23 cellular contexts compared by ENCODE assay signal in the genomic region with DNA sequence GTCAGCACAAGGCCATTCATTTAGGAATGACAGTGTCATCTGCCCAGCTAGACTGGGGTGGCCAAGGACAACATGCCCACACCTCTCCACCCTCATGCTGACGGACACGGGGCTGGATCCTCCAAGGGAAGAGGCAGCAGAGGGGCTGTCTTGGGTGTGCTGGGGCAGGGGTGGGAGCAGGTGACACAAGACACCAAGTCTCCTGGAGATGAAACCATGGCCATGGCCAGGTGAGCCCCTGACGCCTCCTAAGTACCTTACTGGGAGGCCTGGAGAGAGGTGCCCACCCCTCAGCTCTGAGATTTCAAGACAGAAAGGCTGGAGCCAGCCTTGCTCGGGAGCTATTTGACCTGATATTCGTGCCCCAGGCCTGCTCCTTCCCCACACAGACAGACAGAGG.
"Had no signal": no experiment of that assay in that cellular context is flagged by ENCODE, and none has a peak within 500 bp of the region (broad histone marks: within the 10 kb centered on the region; RNA-seq: fewer than 3 reads in every experiment).

No MANE protein-coding gene starts in this region.

- H3K4me3 Mint-ChIP-seq: memory B cell, mesothelial cell of epicardium, natural killer cell, neural crest cell had no signal

- H3K9me3 ChIP-seq: heart right ventricle, left lung, lower lobe of right lung, pancreas, stomach had no signal

- H3K4me3 ChIP-seq: heart right ventricle, left lung, lower lobe of right lung, pancreas, stomach had no signal

- H3K27ac Mint-ChIP-seq: memory B cell, mesothelial cell of epicardium, natural killer cell, progenitor cell of endocrine pancreas had no signal

- H3K4me1 Mint-ChIP-seq: mesothelial cell of epicardium had no signal

- H3K27me3 ChIP-seq: heart right ventricle, left lung, pancreas, stomach had no signal

- DNase-seq: cortex of kidney; effector memory CD4-positive, alpha-beta T cell; heart right ventricle; hypothalamus; natural killer cell; occipital lobe; small intestine; stimulated activated CD4-positive, alpha-beta T cell treated with anti-CD3 and anti-CD28 coated beads, Interleukin-12 subunit alpha, Interleukin-12 subunit beta, amount 100 ng/mL, for 4 hours; stimulated activated naive CD4-positive, alpha-beta T cell; stomach; substantia nigra; trophoblast cell had no signal

- H3K9me3 Mint-ChIP-seq: memory B cell, mesothelial cell of epicardium, natural killer cell, neural crest cell had no signal

- H3K36me3 ChIP-seq: heart right ventricle, left lung, lower lobe of right lung, pancreas had no signal

- H3K4me1 ChIP-seq: left lung, lower lobe of right lung, pancreas had no signal

- H3K36me3 Mint-ChIP-seq: memory B cell, mesothelial cell of epicardium, natural killer cell had no signal

- FAIRE-seq: endometrium, frontal cortex, islet of Langerhans, pancreas, small intestine had no signal

- ATAC-seq: esophagus mucosa, left lung, lower lobe of right lung, natural killer cell, pancreas had no signal

- H3K27ac ChIP-seq: left lung, pancreas, stomach had no signal
